Comparison of ENCODE assay signal across 18 cellular contexts in the genomic region with DNA sequence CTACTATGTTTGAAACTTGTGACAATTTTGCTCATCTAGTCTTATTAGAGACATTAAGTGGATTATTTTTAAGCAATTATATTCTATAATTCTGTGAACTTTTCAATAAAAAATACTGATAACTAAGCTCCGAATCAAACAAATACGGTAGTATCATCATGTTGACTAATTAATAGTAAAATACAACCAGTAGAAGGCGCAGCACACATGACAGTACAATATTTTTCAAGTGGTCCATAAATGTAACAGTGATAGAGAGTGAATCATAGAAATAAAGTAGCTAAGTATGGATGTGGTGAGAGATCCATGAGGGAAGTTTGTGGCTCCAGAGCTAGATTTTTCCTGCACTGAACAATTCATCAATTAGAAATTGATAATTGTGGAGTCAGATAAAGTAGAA.
A peak's percentile ranks its signal among the peaks of the same experiment; 100 is the strongest.
DNase-seq lines count a peak whose midpoint lies in the region; ATAC-seq and TF ChIP-seq lines count a peak whose summit lies in the region.
"Had no signal": no experiment of that assay in that cellular context is flagged by ENCODE, and none has a peak within 500 bp of the region (broad histone marks: within the 10 kb centered on the region; RNA-seq: fewer than 3 reads in every experiment).

No MANE protein-coding gene starts in this region.

- H3K4me1 ChIP-seq in Panc1 (ENCODE audit: control insufficient read depth, insufficient read depth, low read length) = no peaks in the 10 kb centered on the region
- no peaks in the 10 kb centered on the region for H3K4me1 ChIP-seq in foreskin keratinocyte
- H3K4me1 ChIP-seq: SJCRH30 had no signal

- POLR2A ChIA-PET in Panc1 (lab: Charles Lee) = no interaction called here

- in situ Hi-C loops in Panc1 (cut with HindIII; ENCODE audit: low pct_unique_long_range_greater_than_20kb, low sequenced_read_pairs) = no loop called here
- in situ Hi-C loops in KBM-7 (cut with MboI; ENCODE audit: low pct_unique_long_range_greater_than_20kb, low sequenced_read_pairs) = no loop called here

- H3K36me3 ChIP-seq in Panc1 (ENCODE audit: control insufficient read depth, insufficient read depth, low read length) = no peaks in the 10 kb centered on the region; the same call in 1 of the 2 replicates
- H3K36me3 ChIP-seq: BLaER1 treated with 17β-estradiol and CSF1 and Interleukin-3, amounts not matched to agents 10 nM and 100 nM; SJCRH30 had no signal

- intact Hi-C loops in Panc1 (cut with micrococcal nuclease; ENCODE audit: unreplicated experiment) = no loop called here

- no peak overlapping the region for H3K4me3 ChIP-seq in Panc1 (ENCODE audit: low read depth in 2 of 2, low read length in 2 of 2)
- H3K4me3 ChIP-seq: BLaER1 treated with 17β-estradiol and CSF1 and Interleukin-3, amounts not matched to agents 10 nM and 100 nM; SJCRH30 had no signal

- TF ChIP-seq CTCF in Panc1 (IDR thresholded peaks at IDR 0.05) = peak; percentile 13; the same call in 1 of the 2 replicates
- TF ChIP-seq CTCF in foreskin keratinocyte (conservative IDR thresholded peaks at IDR 0.05) = peak; percentile 19

- peak; percentile 40 for TF ChIP-seq RAD21 in Ishikawa (IDR thresholded peaks at IDR 0.05; ENCODE audit: low read depth)

- no TSS peak for BruUV-seq in Panc1 (replicated peaks; lab: Mats Ljungman, UMichigan)

- DNase-seq in DMS53 (lab: John Stamatoyannopoulos, UW) (peak; percentile 36), DMS53 treated with DMSO at 0.1 percent for 48 hours (lab: John Stamatoyannopoulos, UW; ENCODE audit: unreplicated experiment) (no peak), Panc1 (ENCODE audit: low read depth, low spot score) (no peak), foreskin keratinocyte (no peak), NCI-H526 treated with DMSO at 0.1 percent for 48 hours (lab: John Stamatoyannopoulos, UW) (no peak), KBM-7 (no peak), DMS153 treated with DMSO at 0.1 percent for 48 hours (lab: John Stamatoyannopoulos, UW; ENCODE audit: unreplicated experiment) (no peak)
- DNase-seq: 8988T, GOT3, KG1, NCI-H1105 treated with DMSO at 0.1 percent for 48 hours, NCI-H187, NCI-H446 treated with DMSO at 0.1 percent for 48 hours, RPMI8226, T-cell had no signal

- CTCF ChIA-PET in Panc1 (lab: Charles Lee) = no interaction called here

- TF ChIP-seq EP300 in Ishikawa (IDR thresholded peaks at IDR 0.05; ENCODE audit: borderline replicate concordance) = no peak

- no peaks in the 10 kb centered on the region for H3K27me3 ChIP-seq in Panc1 (ENCODE audit: control insufficient read depth, insufficient read depth, low read length)
- no peaks in the 10 kb centered on the region for H3K27me3 ChIP-seq in foreskin keratinocyte
- H3K27me3 ChIP-seq: BLaER1 treated with 17β-estradiol and CSF1 and Interleukin-3, amounts not matched to agents 10 nM and 100 nM; SJCRH30 had no signal

- H3K27ac ChIP-seq in Panc1 (ENCODE audit: low read length) (no peak overlapping the region), foreskin keratinocyte (no peak overlapping the region)
- H3K27ac ChIP-seq: BLaER1 treated with 17β-estradiol and CSF1 and Interleukin-3, amounts not matched to agents 10 nM and 100 nM; SJCRH30 had no signal

- no peaks in the 10 kb centered on the region for H3K9me3 ChIP-seq in Panc1 (ENCODE audit: control insufficient read depth, insufficient read depth, low read depth, low read length)
- H3K9me3 ChIP-seq: BLaER1 treated with 17β-estradiol and CSF1 and Interleukin-3, amounts not matched to agents 10 nM and 100 nM; SJCRH30 had no signal

- no peak for ATAC-seq in Panc1
- no peak for ATAC-seq in foreskin keratinocyte
- ATAC-seq: T-cell had no signal

TF ChIP-seq in Ishikawa, 13 proteins besides CTCF, POLR2A, EP300 and RAD21:
- TF ChIP-seq ZBTB7A (IDR thresholded peaks at IDR 0.05; ENCODE audit: low read depth) (no peak), TCF12 (IDR thresholded peaks at IDR 0.05; ENCODE audit: low read depth) (no peak), NFIC (IDR thresholded peaks at IDR 0.05) (no peak), YY1 (IDR thresholded peaks at IDR 0.05; ENCODE audit: low read depth) (no peak), CREB1 (IDR thresholded peaks at IDR 0.05; ENCODE audit: low read depth) (no peak), CEBPB (IDR thresholded peaks at IDR 0.05) (no peak), TEAD4 (IDR thresholded peaks at IDR 0.05) (no peak), EGR1 (IDR thresholded peaks at IDR 0.05) (no peak), TAF1 (IDR thresholded peaks at IDR 0.05; ENCODE audit: low read depth) (no peak), FOXM1 (IDR thresholded peaks at IDR 0.05; ENCODE audit: borderline replicate concordance, low read depth) (no peak)
- TF ChIP-seq, protein P1, sequence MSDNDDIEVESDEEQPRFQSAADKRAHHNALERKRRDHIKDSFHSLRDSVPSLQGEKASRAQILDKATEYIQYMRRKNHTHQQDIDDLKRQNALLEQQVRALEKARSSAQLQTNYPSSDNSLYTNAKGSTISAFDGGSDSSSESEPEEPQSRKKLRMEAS (IDR thresholded peaks at IDR 0.05) = no peak
- TF ChIP-seq, protein P2, sequence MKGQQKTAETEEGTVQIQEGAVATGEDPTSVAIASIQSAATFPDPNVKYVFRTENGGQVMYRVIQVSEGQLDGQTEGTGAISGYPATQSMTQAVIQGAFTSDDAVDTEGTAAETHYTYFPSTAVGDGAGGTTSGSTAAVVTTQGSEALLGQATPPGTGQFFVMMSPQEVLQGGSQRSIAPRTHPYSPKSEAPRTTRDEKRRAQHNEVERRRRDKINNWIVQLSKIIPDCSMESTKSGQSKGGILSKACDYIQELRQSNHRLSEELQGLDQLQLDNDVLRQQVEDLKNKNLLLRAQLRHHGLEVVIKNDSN (IDR thresholded peaks at IDR 0.05) = no peak
- TF ChIP-seq, protein P3, sequence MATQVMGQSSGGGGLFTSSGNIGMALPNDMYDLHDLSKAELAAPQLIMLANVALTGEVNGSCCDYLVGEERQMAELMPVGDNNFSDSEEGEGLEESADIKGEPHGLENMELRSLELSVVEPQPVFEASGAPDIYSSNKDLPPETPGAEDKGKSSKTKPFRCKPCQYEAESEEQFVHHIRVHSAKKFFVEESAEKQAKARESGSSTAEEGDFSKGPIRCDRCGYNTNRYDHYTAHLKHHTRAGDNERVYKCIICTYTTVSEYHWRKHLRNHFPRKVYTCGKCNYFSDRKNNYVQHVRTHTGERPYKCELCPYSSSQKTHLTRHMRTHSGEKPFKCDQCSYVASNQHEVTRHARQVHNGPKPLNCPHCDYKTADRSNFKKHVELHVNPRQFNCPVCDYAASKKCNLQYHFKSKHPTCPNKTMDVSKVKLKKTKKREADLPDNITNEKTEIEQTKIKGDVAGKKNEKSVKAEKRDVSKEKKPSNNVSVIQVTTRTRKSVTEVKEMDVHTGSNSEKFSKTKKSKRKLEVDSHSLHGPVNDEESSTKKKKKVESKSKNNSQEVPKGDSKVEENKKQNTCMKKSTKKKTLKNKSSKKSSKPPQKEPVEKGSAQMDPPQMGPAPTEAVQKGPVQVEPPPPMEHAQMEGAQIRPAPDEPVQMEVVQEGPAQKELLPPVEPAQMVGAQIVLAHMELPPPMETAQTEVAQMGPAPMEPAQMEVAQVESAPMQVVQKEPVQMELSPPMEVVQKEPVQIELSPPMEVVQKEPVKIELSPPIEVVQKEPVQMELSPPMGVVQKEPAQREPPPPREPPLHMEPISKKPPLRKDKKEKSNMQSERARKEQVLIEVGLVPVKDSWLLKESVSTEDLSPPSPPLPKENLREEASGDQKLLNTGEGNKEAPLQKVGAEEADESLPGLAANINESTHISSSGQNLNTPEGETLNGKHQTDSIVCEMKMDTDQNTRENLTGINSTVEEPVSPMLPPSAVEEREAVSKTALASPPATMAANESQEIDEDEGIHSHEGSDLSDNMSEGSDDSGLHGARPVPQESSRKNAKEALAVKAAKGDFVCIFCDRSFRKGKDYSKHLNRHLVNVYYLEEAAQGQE (IDR thresholded peaks at IDR 0.05; ENCODE audit: low read depth) = no peak
